Comparison of ENCODE assay signal across 15 cellular contexts in the genomic region with DNA sequence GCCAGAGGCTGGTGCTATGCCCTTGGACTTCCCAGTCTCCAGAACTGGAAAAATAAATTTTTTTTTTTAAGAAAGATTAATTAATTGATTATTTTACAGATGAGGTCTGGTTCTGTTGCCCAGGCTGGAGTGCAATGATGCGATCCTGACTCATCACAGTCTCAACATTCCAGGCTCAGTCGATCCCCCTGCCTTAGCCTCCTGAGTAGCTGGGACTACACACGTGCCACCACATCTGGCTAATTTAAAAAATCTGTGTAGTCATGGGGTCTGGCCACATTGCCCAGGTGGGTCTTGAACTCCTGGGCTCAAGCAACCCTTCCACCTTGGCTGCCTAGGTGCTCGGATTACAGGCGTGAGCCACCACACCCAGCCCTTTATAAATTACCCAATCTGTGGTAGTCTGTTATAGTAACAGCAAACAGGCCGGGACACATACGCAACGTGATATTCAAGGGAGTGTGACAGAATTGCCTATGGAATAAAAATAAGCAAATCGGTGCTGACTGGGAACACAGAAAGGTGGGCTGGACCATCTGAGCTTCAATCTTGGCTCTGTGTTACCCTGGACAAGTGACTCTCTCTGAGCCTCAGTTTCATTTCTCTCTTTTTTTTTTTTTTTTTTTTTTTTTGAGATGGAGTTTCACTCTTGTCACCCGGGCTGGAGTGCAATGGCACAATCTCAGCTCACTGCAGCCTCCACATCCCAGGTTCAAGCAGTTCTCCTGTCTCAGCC. TPM values are rescaled to one million over a fixed set of nuclear protein-coding genes. Genes with fewer than 3 reads are reported as not detected.
DNase-seq lines count a peak whose midpoint lies in the region; ATAC-seq, FAIRE-seq and TF ChIP-seq lines count a peak whose summit lies in the region.
"Had no signal": no experiment of that assay in that cellular context is flagged by ENCODE, and none has a peak within 500 bp of the region (broad histone marks: within the 10 kb centered on the region; RNA-seq: fewer than 3 reads in every experiment).

No MANE protein-coding gene starts in this region.

- peak overlapping the region; percentile 85 for H3K27ac Mint-ChIP-seq in astrocyte (ENCODE audit: unreplicated experiment)
- H3K27ac Mint-ChIP-seq: T-cell had no signal

- ATAC-seq in HG02623 (IDR thresholded peaks at IDR 0.05; ENCODE audit: unreplicated experiment): no peak
- ATAC-seq in HG03025 (IDR thresholded peaks at IDR 0.05; ENCODE audit: low FRiP score, unreplicated experiment): no peak
- ATAC-seq: lower lobe of right lung; right cardiac atrium; stimulated activated naive CD8-positive, alpha-beta T cell treated with anti-CD3 and anti-CD28 coated beads, Interleukin-15, Interleukin-2, amounts not matched to agents 100 U/mL and 50 U/mL, for 24 hours; T-cell had no signal

- DNase-seq in GM12865 (ENCODE audit: low read depth) (peak; percentile 14), MM.1S (peak; percentile 13), astrocyte (ENCODE audit: low read depth) (peak; percentile 43), keratinocyte (ENCODE audit: low read depth, low spot score) (no peak)
- no peak for DNase-seq in activated naive CD4-positive, alpha-beta T cell treated with anti-CD3 and anti-CD28 coated beads, Interleukin-2, amount 50 U/mL, for 16 hours
- DNase-seq in activated naive CD4-positive, alpha-beta T cell treated with Interleukin-2 at 50 U/mL for 16 hours: no peak
- DNase-seq: activated naive CD8-positive, alpha-beta T cell treated with anti-CD3 and anti-CD28 coated beads, Interleukin-2, amount 10 ng/mL, durations not matched to agents 7 days and 5 days; C1 segment of cervical spinal cord; lower lobe of right lung; right cardiac atrium; stimulated activated naive CD8-positive, alpha-beta T cell treated with anti-CD3 and anti-CD28 coated beads, Interleukin-15, Interleukin-2, amounts not matched to agents 100 U/mL and 50 U/mL, for 24 hours; T-cell had no signal

- no peaks in the 10 kb centered on the region for H3K9me2 ChIP-seq in MM.1S (replicated peaks; ENCODE audit: insufficient read depth, low read length)

- H3K4me1 ChIP-seq in MM.1S (ENCODE audit: low read length) (peaks cover 26% of the 10 kb centered on the region), astrocyte (ENCODE audit: insufficient read depth, low read length) (no peaks in the 10 kb centered on the region), keratinocyte (ENCODE audit: control insufficient read depth, extremely low read depth, insufficient read depth, low read length) (peaks cover 15% of the 10 kb centered on the region)
- H3K4me1 ChIP-seq: lower lobe of right lung had no signal

- H3K27me3 ChIP-seq in MM.1S (replicated peaks; ENCODE audit: insufficient read depth, low read length) (no peaks in the 10 kb centered on the region), astrocyte (ENCODE audit: insufficient read depth, low read length) (no peaks in the 10 kb centered on the region), keratinocyte (ENCODE audit: control insufficient read depth, extremely low read depth, insufficient read depth, low read length) (no peaks in the 10 kb centered on the region)

- H3K9ac ChIP-seq in MM.1S (ENCODE audit: low read length): no peak overlapping the region
- no peak overlapping the region for H3K9ac ChIP-seq in astrocyte (ENCODE audit: low read length)
- H3K9ac ChIP-seq in keratinocyte (ENCODE audit: control insufficient read depth, extremely low read depth, insufficient read depth, low read length): peak overlapping the region; percentile 61

- H3K4me1 Mint-ChIP-seq in astrocyte (ENCODE audit: low read depth, unreplicated experiment): peaks cover 6% of the 10 kb centered on the region

- no peaks in the 10 kb centered on the region for H3K9me1 ChIP-seq in keratinocyte (ENCODE audit: control insufficient read depth, extremely low read depth, insufficient read depth, low read length)

- H3K36me3 Mint-ChIP-seq in astrocyte (ENCODE audit: low read depth, unreplicated experiment): peaks cover 8% of the 10 kb centered on the region
- H3K36me3 Mint-ChIP-seq: T-cell had no signal

- no peak for FAIRE-seq in astrocyte (lab: Jason Lieb, UNC)
- FAIRE-seq in keratinocyte (lab: Jason Lieb, UNC): peak; percentile 95
- FAIRE-seq: colon had no signal

- H2AFZ ChIP-seq in MM.1S (ENCODE audit: low read length) (0 out of 2 replicates have a peak overlapping the region, but pooled peaks have one; percentile 36), astrocyte (ENCODE audit: low read depth, low read length) (no peak overlapping the region), keratinocyte (ENCODE audit: control insufficient read depth, low read length) (peak overlapping the region; percentile 83)

- H3K4me2 ChIP-seq in MM.1S (ENCODE audit: low read depth, low read length): peak overlapping the region; percentile 31
- H3K4me2 ChIP-seq in astrocyte (ENCODE audit: low read length): peak overlapping the region; percentile 19
- H3K4me2 ChIP-seq in keratinocyte (ENCODE audit: control insufficient read depth, extremely low read depth, insufficient read depth, low read depth, low read length): peak overlapping the region; percentile 79

- H3K9me3 ChIP-seq in MM.1S (replicated peaks; ENCODE audit: insufficient read depth, low read length) (no peaks in the 10 kb centered on the region), astrocyte (ENCODE audit: insufficient read depth, low read depth, low read length) (no peaks in the 10 kb centered on the region), keratinocyte (ENCODE audit: control insufficient read depth, low read depth, low read length) (no peaks in the 10 kb centered on the region)
- H3K9me3 ChIP-seq: lower lobe of right lung had no signal

- H3K9me3 Mint-ChIP-seq in astrocyte (ENCODE audit: unreplicated experiment): no peaks in the 10 kb centered on the region
- H3K9me3 Mint-ChIP-seq: activated naive CD8-positive, alpha-beta T cell treated with anti-CD3 and anti-CD28 coated beads, Interleukin-2, amount 10 ng/mL, durations not matched to agents 7 days and 5 days; T-cell had no signal

- H3K36me3 ChIP-seq in MM.1S (replicated peaks; ENCODE audit: insufficient read depth, low read length) (no peaks in the 10 kb centered on the region), astrocyte (ENCODE audit: insufficient read depth, low read length) (no peaks in the 10 kb centered on the region), keratinocyte (ENCODE audit: control insufficient read depth in 2 of 2, extremely low read depth in 1 of 2, insufficient read depth in 2 of 2, low read length in 2 of 2) (no peaks in the 10 kb centered on the region)
- H3K36me3 ChIP-seq: lower lobe of right lung had no signal

- H3K27me3 Mint-ChIP-seq in astrocyte (ENCODE audit: low read depth, unreplicated experiment): no peaks in the 10 kb centered on the region
- H3K27me3 Mint-ChIP-seq: T-cell had no signal

- H3K4me3 ChIP-seq in GM12865 (ENCODE audit: low read depth, low read length): peak overlapping the region; percentile 12; the same call in 1 of the 2 replicates
- no peak overlapping the region for H3K4me3 ChIP-seq in MM.1S (ENCODE audit: low read length)
- no peak overlapping the region for H3K4me3 ChIP-seq in astrocyte (ENCODE audit: insufficient read depth, low read depth, low read length)
- H3K4me3 ChIP-seq in keratinocyte (ENCODE audit: control insufficient read depth in 2 of 3, extremely low read depth in 1 of 3, insufficient read depth in 2 of 3, low read depth in 1 of 3, low read length in 3 of 3): peak overlapping the region in 2 of 3 experiments; percentile 34 to 48
- H3K4me3 ChIP-seq: lower lobe of right lung had no signal

- H3F3A ChIP-seq in MM.1S (ENCODE audit: insufficient read depth, low read length): 0 out of 2 replicates have a peak, but pooled peaks cover 5% of the 10 kb centered on the region

- no peaks in the 10 kb centered on the region for H4K20me1 ChIP-seq in MM.1S (ENCODE audit: insufficient read depth, low read length)
- H4K20me1 ChIP-seq in astrocyte (ENCODE audit: insufficient read depth, low read length): no peaks in the 10 kb centered on the region
- no peaks in the 10 kb centered on the region for H4K20me1 ChIP-seq in keratinocyte (ENCODE audit: control insufficient read depth, extremely low read depth, insufficient read depth, low read length)

- peak overlapping the region; percentile 54 for H3K4me3 Mint-ChIP-seq in astrocyte (ENCODE audit: unreplicated experiment)
- H3K4me3 Mint-ChIP-seq: activated naive CD8-positive, alpha-beta T cell treated with anti-CD3 and anti-CD28 coated beads, Interleukin-2, amount 10 ng/mL, durations not matched to agents 7 days and 5 days; T-cell had no signal

- H3K27ac ChIP-seq in MM.1S (ENCODE audit: low read length) (no peak overlapping the region), astrocyte (ENCODE audit: low read depth, low read length) (no peak overlapping the region), keratinocyte (ENCODE audit: control insufficient read depth, insufficient read depth, low read length) (peak overlapping the region; percentile 88)
- H3K27ac ChIP-seq: lower lobe of right lung had no signal

- H3K79me2 ChIP-seq in MM.1S (ENCODE audit: low read length): no peaks in the 10 kb centered on the region
- no peaks in the 10 kb centered on the region for H3K79me2 ChIP-seq in astrocyte (ENCODE audit: insufficient read depth, low read length)
- H3K79me2 ChIP-seq in keratinocyte (ENCODE audit: control insufficient read depth, insufficient read depth, low read length): no peaks in the 10 kb centered on the region

- TF ChIP-seq CTCF in GM12865 (IDR thresholded peaks at IDR 0.05; ENCODE audit: insufficient read depth, low read depth, low read length, missing control alignments) (no peak), MM.1S (IDR thresholded peaks at IDR 0.05; ENCODE audit: low read length) (no peak), astrocyte (IDR thresholded peaks at IDR 0.05; ENCODE audit: insufficient read depth, low read depth, low read length) (no peak), keratinocyte (optimal IDR thresholded peaks at IDR 0.05 in 1 of 3, IDR thresholded peaks at IDR 0.05 in 1 of 3, conservative IDR thresholded peaks at IDR 0.05 in 1 of 3; ENCODE audit: extremely low read depth in 1 of 3, insufficient read depth in 2 of 3, low read length in 3 of 3) (no peak)

- dilution Hi-C loops in keratinocyte (cut with MboI; ENCODE audit: extremely low pct_ligation_motif_present, low sequenced_read_pairs): no loop called here

RNA-seq across cellular contexts. Expression of gene PIN1, which starts 42.8 kb away (rescaled TPM):
- 102 and 109 TPM in 2 replicates for total RNA-seq in astrocyte
- 39.8 to 53.3 TPM (median 45.2 TPM) in 3 replicates for polyA plus RNA-seq in keratinocyte
- 25.7 TPM for polyA plus RNA-seq in keratinocyte (2011; ENCODE audit: low read depth)
- 18.5 and 58.6 TPM in 2 replicates for polyA plus RNA-seq in keratinocyte (2011; cell fraction: cytosol; rRNA removed)
- 23.8 and 29.8 TPM in 2 replicates for polyA plus RNA-seq in keratinocyte (2011; cell fraction: nucleus; rRNA removed)
- 30.2 and 65.5 TPM in 2 replicates for polyA plus RNA-seq in keratinocyte (2012; ENCODE audit: low replicate concordance)
- 7.7 to 15.4 TPM (median 12.5 TPM) in 3 replicates for polyA minus RNA-seq in keratinocyte
- polyA minus RNA-seq in keratinocyte (2011; cell fraction: cytosol; rRNA and poly(A)+ RNA removed): 44.5 TPM
- 10.5 and 12.2 TPM in 2 replicates for polyA minus RNA-seq in keratinocyte (2011; cell fraction: nucleus; rRNA and poly(A)+ RNA removed)

RNA-seq across cellular contexts. Expression of gene UBL5, which starts 50.2 kb away (rescaled TPM):
- 519 and 547 TPM in 2 replicates for total RNA-seq in astrocyte
- 995 to 1,153 TPM (median 1,097 TPM) in 3 replicates for polyA plus RNA-seq in keratinocyte
- 149 TPM for polyA plus RNA-seq in keratinocyte (2011; ENCODE audit: low read depth)
- 957 and 1,326 TPM in 2 replicates for polyA plus RNA-seq in keratinocyte (2011; cell fraction: cytosol; rRNA removed)
- 394 and 589 TPM in 2 replicates for polyA plus RNA-seq in keratinocyte (2011; cell fraction: nucleus; rRNA removed)
- polyA plus RNA-seq in keratinocyte (2012; ENCODE audit: low replicate concordance): 696 and 1,022 TPM in 2 replicates
- polyA minus RNA-seq in keratinocyte: 77.0 to 258 TPM (median 227 TPM) in 3 replicates
- polyA minus RNA-seq in keratinocyte (2011; cell fraction: cytosol; rRNA and poly(A)+ RNA removed): 195 TPM
- 30.7 and 54.1 TPM in 2 replicates for polyA minus RNA-seq in keratinocyte (2011; cell fraction: nucleus; rRNA and poly(A)+ RNA removed)

RNA-seq across cellular contexts. Expression of gene OLFM2, which starts 58.4 kb away (rescaled TPM):
- total RNA-seq in astrocyte: 71.3 and 97.4 TPM in 2 replicates
- 5.3 to 25.2 TPM (median 7.5 TPM) in 3 replicates for polyA plus RNA-seq in keratinocyte
- 31.7 TPM for polyA plus RNA-seq in keratinocyte (2011; ENCODE audit: low read depth)
- 10.9 and 21.8 TPM in 2 replicates for polyA plus RNA-seq in keratinocyte (2011; cell fraction: cytosol; rRNA removed)
- 11.7 and 16.0 TPM in 2 replicates for polyA plus RNA-seq in keratinocyte (2011; cell fraction: nucleus; rRNA removed)
- 7.0 and 62.8 TPM in 2 replicates for polyA plus RNA-seq in keratinocyte (2012; ENCODE audit: low replicate concordance)
- polyA minus RNA-seq in keratinocyte: 6.7 to 26.6 TPM (median 11.3 TPM) in 3 replicates
- polyA minus RNA-seq in keratinocyte (2011; cell fraction: cytosol; rRNA and poly(A)+ RNA removed): 33.2 TPM
- 17.7 and 26.5 TPM in 2 replicates for polyA minus RNA-seq in keratinocyte (2011; cell fraction: nucleus; rRNA and poly(A)+ RNA removed)

RNA-seq across cellular contexts. Expression of gene FBXL12, which starts 59.1 kb away (rescaled TPM):
- total RNA-seq in astrocyte: 52.3 and 54.2 TPM in 2 replicates
- polyA plus RNA-seq in keratinocyte: 12.6 to 18.2 TPM (median 17.2 TPM) in 3 replicates
- polyA plus RNA-seq in keratinocyte (2011; ENCODE audit: low read depth): 5.2 TPM
- 12.8 and 17.6 TPM in 2 replicates for polyA plus RNA-seq in keratinocyte (2011; cell fraction: cytosol; rRNA removed)
- polyA plus RNA-seq in keratinocyte (2011; cell fraction: nucleus; rRNA removed): 36.9 and 44.1 TPM in 2 replicates
- polyA plus RNA-seq in keratinocyte (2012; ENCODE audit: low replicate concordance): 14.4 and 17.1 TPM in 2 replicates
- polyA minus RNA-seq in keratinocyte: 6.7 to 13.2 TPM (median 9.0 TPM) in 3 replicates
- polyA minus RNA-seq in keratinocyte (2011; cell fraction: cytosol; rRNA and poly(A)+ RNA removed): 19.4 TPM
- polyA minus RNA-seq in keratinocyte (2011; cell fraction: nucleus; rRNA and poly(A)+ RNA removed): 13.7 and 16.4 TPM in 2 replicates

Comparison
In these comparisons a context has a peak if more than half of its experiments do, and no peak if none do; other contexts are left out.
1. DNase-seq: peak in GM12865 (single experiment), MM.1S (single experiment) and astrocyte (single experiment); none in keratinocyte (single experiment), activated naive CD4-positive, alpha-beta T cell treated with anti-CD3 and anti-CD28 coated beads, Interleukin-2, amount 50 U/mL, for 16 hours (single experiment) and activated naive CD4-positive, alpha-beta T cell treated with Interleukin-2 at 50 U/mL for 16 hours (single experiment).
2. H3K4me3 ChIP-seq: peak in GM12865 (single experiment) and keratinocyte (2 of 3); none in MM.1S (single experiment) and astrocyte (single experiment).
3. H3K4me2 ChIP-seq: peak in every context shown above with its lines; median percentile 79 in keratinocyte; 31 in MM.1S; 19 in astrocyte.